ENCODE assay signal across 8 cellular contexts in the genomic region with DNA sequence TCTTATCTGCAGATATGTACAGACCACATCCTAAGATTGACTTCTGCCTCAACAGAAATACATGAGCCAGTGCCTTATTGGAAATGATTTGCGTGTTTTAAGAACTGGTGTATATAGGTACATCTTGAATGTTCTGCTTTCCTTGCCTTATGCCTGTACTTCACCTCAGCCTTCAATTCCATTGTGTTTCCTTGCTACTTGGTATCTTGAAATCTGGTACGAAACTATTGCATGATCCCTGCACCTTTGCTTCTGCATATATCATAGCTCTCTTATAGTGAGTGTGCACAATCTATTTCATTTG. TPM values are rescaled to one million over a fixed set of nuclear protein-coding genes. Genes with fewer than 3 reads are reported as not detected.
DNase-seq lines count a peak whose midpoint lies in the region; ATAC-seq and TF ChIP-seq lines count a peak whose summit lies in the region.

No MANE protein-coding gene starts in this region.

- peaks cover 0 to 4% (median 3%) of the 10 kb centered on the region in 5 donors for H3K9me3 Mint-ChIP-seq in CD8-positive, alpha-beta memory T cell
- no peaks in the 10 kb centered on the region for H3K9me3 Mint-ChIP-seq in natural killer cell

- peak overlapping the region; percentile 77 for H3K27ac ChIP-seq in CD8-positive, alpha-beta memory T cell (ENCODE audit: low read depth, low read length)
- H3K27ac ChIP-seq in mammary epithelial cell (ENCODE audit: insufficient read depth, low read depth, low read length) (no peak overlapping the region), colonic mucosa (no peak overlapping the region)

- H3K4me2 ChIP-seq in Loucy (ENCODE audit: low read depth, low read length, poor library complexity, severe bottlenecking), result peak overlapping the region; percentile 87
- H3K4me2 ChIP-seq in mammary epithelial cell (ENCODE audit: insufficient read depth, low read depth, low read length), result peak overlapping the region; percentile 82

- ATAC-seq in natural killer cell (no peak), HG02642 (IDR thresholded peaks at IDR 0.05; ENCODE audit: poor library complexity, unreplicated experiment) (no peak)

- 97% methylated on average over 2 of the region's 2 CpGs for WGBS in mammary epithelial cell (ENCODE audit: low coverage, missing lambda C conversion rate)

- no peaks in the 10 kb centered on the region for H3F3A ChIP-seq in Loucy (ENCODE audit: low read depth)

- no peaks in the 10 kb centered on the region for H3K9me2 ChIP-seq in Loucy (replicated peaks; ENCODE audit: low read depth, low read length)

- no peaks in the 10 kb centered on the region for H3K9me3 ChIP-seq in CD8-positive, alpha-beta memory T cell (ENCODE audit: low read length)
- H3K9me3 ChIP-seq in Loucy (ENCODE audit: insufficient read depth, low read depth, low read length) (no peaks in the 10 kb centered on the region), mammary epithelial cell (replicated peaks; ENCODE audit: insufficient read depth, low read length) (no peaks in the 10 kb centered on the region), colonic mucosa (no peaks in the 10 kb centered on the region)

- H3K4me1 ChIP-seq in CD8-positive, alpha-beta memory T cell (ENCODE audit: insufficient read depth, low read length), result peaks cover 33% of the 10 kb centered on the region
- H3K4me1 ChIP-seq in Loucy (ENCODE audit: insufficient read depth, low read length, poor library complexity, severe bottlenecking) (peaks cover 23% of the 10 kb centered on the region), mammary epithelial cell (ENCODE audit: insufficient read depth, low read length) (no peaks in the 10 kb centered on the region), colonic mucosa (peaks cover 4% of the 10 kb centered on the region)

- no peaks in the 10 kb centered on the region for H3K27me3 ChIP-seq in CD8-positive, alpha-beta memory T cell (ENCODE audit: insufficient read depth, low read length, poor library complexity, severe bottlenecking)
- H3K27me3 ChIP-seq in Loucy (ENCODE audit: insufficient read depth, low read length, poor library complexity, severe bottlenecking) (no peaks in the 10 kb centered on the region), mammary epithelial cell (ENCODE audit: insufficient read depth, low read length) (peaks cover 5% of the 10 kb centered on the region), colonic mucosa (no peaks in the 10 kb centered on the region)

- TF ChIP-seq CTCF in Loucy (conservative IDR thresholded peaks at IDR 0.05; ENCODE audit: low read length), result no peak
- no peak for TF ChIP-seq CTCF in mammary epithelial cell (conservative IDR thresholded peaks at IDR 0.05 in 1 of 2, IDR thresholded peaks at IDR 0.05 in 1 of 2; ENCODE audit: extremely low read depth in 1 of 2, insufficient read depth in 1 of 2, low read depth in 1 of 2, low read length in 2 of 2)
- no peak for TF ChIP-seq CTCF in natural killer cell (IDR thresholded peaks at IDR 0.05)
- TF ChIP-seq CTCF in colonic mucosa (IDR thresholded peaks at IDR 0.05), result no peak

- no peaks in the 10 kb centered on the region for H3K27me3 Mint-ChIP-seq in CD8-positive, alpha-beta memory T cell
- no peaks in the 10 kb centered on the region for H3K27me3 Mint-ChIP-seq in natural killer cell (ENCODE audit: low read depth in 2 of 2)

- intact Hi-C loops in mammary epithelial cell (cut with micrococcal nuclease), result no loop called here
- intact Hi-C loops in natural killer cell (cut with micrococcal nuclease), result loop anchor here (5.0 kb wide), 2 partner anchors 60 to 355 kb away; partner anchors contain the start of gene NUBP1
- intact Hi-C loops in colonic mucosa (cut with DNase I), result no loop called here

- H2AFZ ChIP-seq in Loucy (ENCODE audit: low read length) (no peak overlapping the region), mammary epithelial cell (ENCODE audit: low read depth, low read length) (no peak overlapping the region)

- dilution Hi-C loops in mammary epithelial cell (cut with HindIII; ENCODE audit: low sequenced_read_pairs), result no loop called here

- H3K4me1 Mint-ChIP-seq in CD8-positive, alpha-beta memory T cell, result peaks cover 45 to 58% (median 57%) of the 10 kb centered on the region in 3 donors
- peaks cover 47 to 50% of the 10 kb centered on the region in 2 donors for H3K4me1 Mint-ChIP-seq in natural killer cell

- H3K36me3 ChIP-seq in CD8-positive, alpha-beta memory T cell (ENCODE audit: insufficient read depth, low read length), result peaks cover 5% of the 10 kb centered on the region
- H3K36me3 ChIP-seq in Loucy (ENCODE audit: insufficient read depth, low read length) (no peaks in the 10 kb centered on the region), mammary epithelial cell (ENCODE audit: insufficient read depth, low read length) (no peaks in the 10 kb centered on the region), colonic mucosa (no peaks in the 10 kb centered on the region)

- peak in 1 of 5 donors; percentile 22 for DNase-seq in CD8-positive, alpha-beta memory T cell
- DNase-seq in mammary epithelial cell, result no peak
- DNase-seq in natural killer cell, result no peak
- DNase-seq in glomerular visceral epithelial cell (ENCODE audit: extremely low spot score), result no peak
- no peak for DNase-seq in colonic mucosa
- no peak for DNase-seq in activated CD4-positive, alpha-beta T cell treated with anti-CD3 and anti-CD28 coated beads, Interleukin-2, amount 50 U/mL, for 48 hours

- no TSS peak for BruUV-seq in mammary epithelial cell (replicated peaks; lab: Mats Ljungman, UMichigan)

- CTCF ChIA-PET in CD8-positive, alpha-beta memory T cell (lab: Charles Lee), result interaction anchor here (1.1 to 1.3 kb wide), 2 partner anchors 10 to 122 kb away, joined by 3 read pairs; no protein-coding TSS in a partner anchor
- CTCF ChIA-PET in mammary epithelial cell (lab: Charles Lee; ENCODE audit: low non-redundant PET), result no interaction called here

- H3K79me2 ChIP-seq in Loucy (ENCODE audit: insufficient read depth, low read length) (peaks cover 29% of the 10 kb centered on the region), mammary epithelial cell (ENCODE audit: insufficient read depth, low read length) (peaks cover 3% of the 10 kb centered on the region)

- peaks cover 9 to 26% (median 13%) of the 10 kb centered on the region in 3 donors for H3K36me3 Mint-ChIP-seq in CD8-positive, alpha-beta memory T cell
- H3K36me3 Mint-ChIP-seq in natural killer cell, result no peaks in the 10 kb centered on the region

- H4K20me1 ChIP-seq in Loucy (ENCODE audit: insufficient read depth, low read length, poor library complexity, severe bottlenecking), result peaks cover 23% of the 10 kb centered on the region
- no peaks in the 10 kb centered on the region for H4K20me1 ChIP-seq in mammary epithelial cell (ENCODE audit: insufficient read depth, low read length)

- peak overlapping the region; percentile 98 for H3K4me3 ChIP-seq in CD8-positive, alpha-beta memory T cell (ENCODE audit: low read length)
- H3K4me3 ChIP-seq in Loucy (ENCODE audit: low read length, poor library complexity, severe bottlenecking) (peak overlapping the region; percentile 84), mammary epithelial cell (replicated peaks in 1 of 3; ENCODE audit: insufficient read depth in 1 of 3, low read depth in 2 of 3, low read length in 3 of 3) (peak overlapping the region in 1 of 3 experiments; percentile 67), colonic mucosa (no peak overlapping the region)

- H3K4me3 Mint-ChIP-seq in CD8-positive, alpha-beta memory T cell, result peak overlapping the region; percentile 92 to 99 (median 98)
- H3K4me3 Mint-ChIP-seq in natural killer cell, result peak overlapping the region; percentile 98

- H3K27ac Mint-ChIP-seq in CD8-positive, alpha-beta memory T cell, result peak overlapping the region in 5 of 8 donors; percentile 52 to 97 (median 73)
- H3K27ac Mint-ChIP-seq in natural killer cell, result peak overlapping the region; percentile 86 to 98

- in situ Hi-C loops in mammary epithelial cell (cut with MboI; ENCODE audit: low sequenced_read_pairs in 2 of 2), result no loop called here

- POLR2A ChIA-PET in CD8-positive, alpha-beta memory T cell (lab: Charles Lee), result interaction anchor here (0.6 kb wide), 1 partner anchor 11 kb away, joined by 3 read pairs; no protein-coding TSS in a partner anchor

- peak overlapping the region; percentile 89 for H3K9ac ChIP-seq in Loucy (ENCODE audit: low read depth, low read length, poor library complexity, severe bottlenecking)
- no peak overlapping the region for H3K9ac ChIP-seq in mammary epithelial cell (ENCODE audit: insufficient read depth, low read length)
- H3K9ac ChIP-seq in colonic mucosa (ENCODE audit: low read depth in 2 of 2, low read length in 2 of 2), result no peak overlapping the region

RNA-seq across cellular contexts. Expression of gene ATF7IP2, which starts 1.5 kb away (rescaled TPM):
- total RNA-seq in CD8-positive, alpha-beta memory T cell, result 10 to 100 TPM; 12.4 to 14.3 TPM
- 119 TPM for polyA plus RNA-seq in CD8-positive, alpha-beta memory T cell
- 10 to 100 TPM in 1 of 2 donors, 1 to 10 TPM in 1; 6.8 to 10.0 TPM for total RNA-seq in mammary epithelial cell
- polyA plus RNA-seq in mammary epithelial cell, result 2.3 TPM
- not detected for polyA minus RNA-seq in mammary epithelial cell
- 10 to 100 TPM; 41.7 to 53.5 (median 43.8) TPM for total RNA-seq in natural killer cell
- total RNA-seq in colonic mucosa, result 10 to 100 TPM in 1 of 2 donors, 1 to 10 TPM in 1; 5.8 to 14.5 TPM
